Comparison of ENCODE assay signal across 8 cellular contexts in the genomic region with DNA sequence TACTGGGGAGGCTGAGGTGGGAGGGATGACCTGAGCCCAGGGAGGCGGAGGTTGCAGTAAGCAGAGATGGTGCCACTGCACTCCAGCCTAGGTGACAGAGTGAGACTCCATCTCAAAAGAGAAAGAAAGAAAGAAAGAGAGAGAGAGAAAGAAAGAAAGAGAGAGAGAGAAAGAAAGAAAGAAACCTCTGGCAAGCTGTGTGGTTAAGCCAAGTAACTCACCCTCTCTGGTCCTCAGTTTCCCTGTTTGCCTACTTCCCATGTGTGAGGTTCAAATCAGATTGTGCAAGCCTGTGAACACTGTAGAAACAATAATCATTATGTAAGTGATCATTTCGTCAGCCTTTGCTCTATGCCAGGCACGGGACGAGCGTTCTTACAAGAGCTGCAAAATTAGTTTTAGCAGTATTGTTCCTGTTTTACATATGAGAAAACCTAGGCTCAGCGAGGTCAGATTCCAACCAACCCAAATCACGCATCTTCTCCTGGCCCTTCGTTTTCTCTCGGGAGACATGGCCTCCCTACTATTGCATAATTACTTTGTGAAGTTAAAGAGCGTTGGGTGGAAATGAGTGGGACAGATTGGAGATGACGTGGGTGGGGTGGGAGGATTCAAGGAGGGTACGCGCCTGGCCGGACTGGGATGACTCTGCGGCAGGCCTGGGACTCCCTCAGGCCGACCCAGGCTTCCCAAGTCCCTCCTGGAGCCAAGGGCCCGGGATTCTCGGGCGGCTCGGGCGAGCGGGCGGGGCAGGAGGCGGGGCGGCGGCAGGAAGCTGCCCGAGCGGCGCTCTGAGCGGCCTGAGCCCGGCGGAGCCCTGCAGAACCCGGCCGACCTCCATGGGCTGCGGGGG. TPM values are rescaled to one million over a fixed set of nuclear protein-coding genes. Genes with fewer than 3 reads are reported as not detected.
DNase-seq lines count a peak whose midpoint lies in the region; ATAC-seq and TF ChIP-seq lines count a peak whose summit lies in the region.

Gene SNX21 (plus strand): TSS at position 770 of the 853 bp plus-strand sequence. CDS start 121 bp downstream, outside the sequence.

- H2BK15ac ChIP-seq in H9 (ENCODE audit: low read depth, low read length), result no peak within 1 kb of the TSS

- H3K4me3 Mint-ChIP-seq in CD14-positive monocyte (peak within 1 kb of the TSS; percentile 80 to 88), H9 (peak within 1 kb of the TSS; percentile 75 to 88), naive B cell (peak within 1 kb of the TSS; percentile 78 to 95 (median 86))
- H3K4me3 Mint-ChIP-seq in activated naive CD4-positive, alpha-beta T cell treated with anti-CD3 and anti-CD28 coated beads, Interleukin-2, amount 10 ng/mL, durations not matched to agents 7 days and 5 days, result peak within 1 kb of the TSS; percentile 77

- CTCF ChIA-PET in activated naive CD4-positive, alpha-beta T cell treated with anti-CD3 and anti-CD28 coated beads, Interleukin-2, amount 10 ng/mL, durations not matched to agents 7 days and 5 days (lab: Charles Lee), result interaction anchor here (0.7 to 1.8 kb wide), 3 partner anchors 9 to 133 kb away, joined by 3 to 9 read pairs (median 3); partner anchors contain the start of gene SPATA25

- DNase-seq in CD14-positive monocyte (ENCODE audit: low spot score) (peak; percentile 66), H9 (peak; percentile 89), NCI-H526 treated with DMSO at 0.1 percent for 48 hours (lab: John Stamatoyannopoulos, UW) (peak; percentile 60), fibroblast of villous mesenchyme (ENCODE audit: low read depth) (peak; percentile 98), naive B cell (no peak), tibial nerve (ENCODE audit: low spot score in 2 of 2) (peak; percentile 84 to 90), GF-D8 (lab: John Stamatoyannopoulos, UW) (no peak)
- peak; percentile 53 for DNase-seq in activated naive CD4-positive, alpha-beta T cell treated with anti-CD3 and anti-CD28 coated beads, Interleukin-2, amount 10 ng/mL, durations not matched to agents 7 days and 5 days

- H3K9me3 Mint-ChIP-seq in CD14-positive monocyte (peaks cover 0 to 1% (median 0%) of the 10 kb centered on the region in 7 donors), H9 (no peaks in the 10 kb centered on the region), naive B cell (no peaks in the 10 kb centered on the region)
- H3K9me3 Mint-ChIP-seq in activated naive CD4-positive, alpha-beta T cell treated with anti-CD3 and anti-CD28 coated beads, Interleukin-2, amount 10 ng/mL, durations not matched to agents 7 days and 5 days, result no peaks in the 10 kb centered on the region

- no peak within 1 kb of the TSS for H4K8ac ChIP-seq in H9 (replicated peaks; ENCODE audit: insufficient read length, low read depth, low read length)

- H3K9ac ChIP-seq in H9 (ENCODE audit: extremely low read depth, insufficient read length, low read length), result peak within 1 kb of the TSS; percentile 67

- H3K27ac ChIP-seq in H9 (ENCODE audit: insufficient read length, low read depth, low read length) (peak within 1 kb of the TSS; percentile 50), tibial nerve (peak within 1 kb of the TSS; percentile 87 to 97 (median 92))

- no peak within 1 kb of the TSS for H4K91ac ChIP-seq in H9 (ENCODE audit: insufficient read length, low read depth, low read length)

- peak within 1 kb of the TSS; percentile 17 for H2BK12ac ChIP-seq in H9 (ENCODE audit: insufficient read length, low read depth, low read length)

- no peaks in the 10 kb centered on the region for H4K20me1 ChIP-seq in H9 (ENCODE audit: control insufficient read depth, insufficient read depth, insufficient read length)

- H3K4me2 ChIP-seq in H9 (ENCODE audit: insufficient read depth, insufficient read length, low read length), result peak within 1 kb of the TSS; percentile 80

- H3T11ph ChIP-seq in H9 (ENCODE audit: low read length), result no peak within 1 kb of the TSS

- no peaks in the 10 kb centered on the region for H3K79me2 ChIP-seq in H9 (ENCODE audit: insufficient read depth, low read length)

- H3K18ac ChIP-seq in H9 (ENCODE audit: insufficient read length, low read depth, low read length), result peak within 1 kb of the TSS; percentile 87

- TF ChIP-seq CTCF in CD14-positive monocyte (IDR thresholded peaks at IDR 0.05), result no peak
- TF ChIP-seq CTCF in H9 (conservative IDR thresholded peaks at IDR 0.05), result no peak
- TF ChIP-seq CTCF in fibroblast of villous mesenchyme (IDR thresholded peaks at IDR 0.05; ENCODE audit: insufficient read depth, low read depth, low read length), result no peak
- no peak for TF ChIP-seq CTCF in tibial nerve (IDR thresholded peaks at IDR 0.05)

- TF ChIP-seq EP300 in tibial nerve (IDR thresholded peaks at IDR 0.05), result peak; percentile 81 to 96

- peaks cover 0 to 7% (median 0%) of the 10 kb centered on the region in 3 donors for H3K36me3 ChIP-seq in tibial nerve

- peak within 1 kb of the TSS; percentile 58 for H2AFZ ChIP-seq in H9 (ENCODE audit: low read length)

- ATAC-seq in naive B cell (ENCODE audit: low read depth in 2 of 2), result peak; percentile 66 to 69

- H3K27ac Mint-ChIP-seq in CD14-positive monocyte (peak within 1 kb of the TSS; percentile 88 to 97 (median 95)), H9 (peak within 1 kb of the TSS; percentile 65 to 96 (median 93)), naive B cell (peak within 1 kb of the TSS; percentile 2 to 95 (median 61))
- H3K27ac Mint-ChIP-seq in activated naive CD4-positive, alpha-beta T cell treated with anti-CD3 and anti-CD28 coated beads, Interleukin-2, amount 10 ng/mL, durations not matched to agents 7 days and 5 days, result no peak within 1 kb of the TSS

- peak within 1 kb of the TSS; percentile 70 for H2BK120ac ChIP-seq in H9 (ENCODE audit: low read depth, low read length, poor library complexity, severe bottlenecking)

- WGBS in H9 (ENCODE audit: extremely low coverage, insufficient read length, low lambda C conversion rate), result no CpG with 5 or more reads among the region's 35 CpGs
- WGBS in tibial nerve, 2 donors, result 3 to 6% methylated on average over 21 to 34 of the region's 35 CpGs

- H2AK5ac ChIP-seq in H9 (ENCODE audit: insufficient read length, low read length), result no peak within 1 kb of the TSS

- peak within 1 kb of the TSS; percentile 12 for H4K5ac ChIP-seq in H9 (ENCODE audit: insufficient read length, low read depth, low read length)

- H3K36me3 Mint-ChIP-seq in CD14-positive monocyte (peaks cover 9 to 26% of the 10 kb centered on the region in 2 donors), H9 (ENCODE audit: insufficient read depth in 1 of 3, low read depth in 3 of 3) (peaks cover 2 to 26% (median 24%) of the 10 kb centered on the region in 3 experiments; a peak in 6 of 7 replicates), naive B cell (no peaks in the 10 kb centered on the region)
- no peaks in the 10 kb centered on the region for H3K36me3 Mint-ChIP-seq in activated naive CD4-positive, alpha-beta T cell treated with anti-CD3 and anti-CD28 coated beads, Interleukin-2, amount 10 ng/mL, durations not matched to agents 7 days and 5 days

- peak within 1 kb of the TSS; percentile 78 for H3K14ac ChIP-seq in H9 (ENCODE audit: insufficient read depth, low read length)

- no peak within 1 kb of the TSS for H3K4ac ChIP-seq in H9 (ENCODE audit: low read depth, low read length)

- H3K79me1 ChIP-seq in H9 (ENCODE audit: insufficient read depth, low read depth, low read length, poor library complexity, severe bottlenecking), result peaks cover 5% of the 10 kb centered on the region

- H3K4me3 ChIP-seq in fibroblast of villous mesenchyme (ENCODE audit: low read depth, low read length) (peak within 1 kb of the TSS; percentile 74), tibial nerve (peak within 1 kb of the TSS; percentile 62 to 81 (median 71))

- H3K9me3 ChIP-seq in H9 (ENCODE audit: control insufficient read depth, low read depth, low read length), result no peaks in the 10 kb centered on the region
- no peaks in the 10 kb centered on the region for H3K9me3 ChIP-seq in tibial nerve

- H2BK20ac ChIP-seq in H9 (ENCODE audit: low read depth, low read length, poor library complexity, severe bottlenecking), result no peak within 1 kb of the TSS

- no peak within 1 kb of the TSS for H3K23ac ChIP-seq in H9 (ENCODE audit: insufficient read length, low read depth, low read length)

- no peak for TF ChIP-seq POLR2A in tibial nerve (IDR thresholded peaks at IDR 0.05)

- intact Hi-C loops in CD14-positive monocyte (cut with micrococcal nuclease), result no loop called here

- H2BK5ac ChIP-seq in H9 (ENCODE audit: insufficient read length, low read length), result no peak within 1 kb of the TSS

- H3K4me1 Mint-ChIP-seq in CD14-positive monocyte, result peaks cover 56% of the 10 kb centered on the region
- peaks cover 23 to 28% of the 10 kb centered on the region in 2 experiments for H3K4me1 Mint-ChIP-seq in H9
- peaks cover 17% of the 10 kb centered on the region for H3K4me1 Mint-ChIP-seq in activated naive CD4-positive, alpha-beta T cell treated with anti-CD3 and anti-CD28 coated beads, Interleukin-2, amount 10 ng/mL, durations not matched to agents 7 days and 5 days
- H3K4me1 Mint-ChIP-seq in naive B cell, result peaks cover 9 to 15% (median 13%) of the 10 kb centered on the region in 3 donors

- H3K4me1 ChIP-seq in H9 (ENCODE audit: insufficient read depth, low read length), result peaks cover 4% of the 10 kb centered on the region; the same call in 1 of the 2 replicates
- peaks cover 0 to 62% (median 13%) of the 10 kb centered on the region in 4 donors for H3K4me1 ChIP-seq in tibial nerve

- no peak within 1 kb of the TSS for H3K56ac ChIP-seq in H9 (ENCODE audit: insufficient read length, low read depth, low read length)

- H3K27me3 ChIP-seq in H9 (ENCODE audit: insufficient read depth, low read length) (no peaks in the 10 kb centered on the region), tibial nerve (no peaks in the 10 kb centered on the region)

- peaks cover 9% of the 10 kb centered on the region for H3K23me2 ChIP-seq in H9 (ENCODE audit: insufficient read length, low read depth, low read length, poor library complexity, severe bottlenecking)

- H3K27me3 Mint-ChIP-seq in CD14-positive monocyte (ENCODE audit: low read depth in 3 of 3) (no peaks in the 10 kb centered on the region), H9 (ENCODE audit: low read depth) (no peaks in the 10 kb centered on the region), naive B cell (peaks cover 0 to 9% (median 0%) of the 10 kb centered on the region in 3 donors)
- peaks cover 26% of the 10 kb centered on the region for H3K27me3 Mint-ChIP-seq in activated naive CD4-positive, alpha-beta T cell treated with anti-CD3 and anti-CD28 coated beads, Interleukin-2, amount 10 ng/mL, durations not matched to agents 7 days and 5 days

RNA-seq across cellular contexts. Expression of gene SNX21, which starts in this region (rescaled TPM):
- polyA plus RNA-seq in CD14-positive monocyte (10 to 100 TPM; 11.2 to 12.7 TPM), naive B cell (ENCODE audit: low read depth in 6 of 6) (1 to 10 TPM in 3 of 6 donors, under 1 TPM in 2, not detected in 1; 0.45 to 1.9 (median 1.1) TPM)
- total RNA-seq in H9 (2021) (18.9 and 20.5 TPM in 2 replicates), fibroblast of villous mesenchyme (50.5 and 60.9 TPM in 2 replicates), tibial nerve (100 to 1,000 TPM; 177 to 389 (median 240) TPM)

Comparison
In these comparisons a context has a peak if more than half of its experiments do, and no peak if none do; other contexts are left out.
1. RNA of gene SNX21 (polyA plus RNA-seq): 11.2 to 12.7 TPM in CD14-positive monocyte; 0.45 to 1.9 TPM in naive B cell; every median in the first group is over 4 times any median in the second.
2. DNase-seq: peak in CD14-positive monocyte (single experiment), H9 (single experiment), NCI-H526 treated with DMSO at 0.1 percent for 48 hours (single experiment), activated naive CD4-positive, alpha-beta T cell treated with anti-CD3 and anti-CD28 coated beads, Interleukin-2, amount 10 ng/mL, durations not matched to agents 7 days and 5 days (single experiment), fibroblast of villous mesenchyme (single experiment) and tibial nerve (2 of 2); none in naive B cell (single experiment) and GF-D8 (single experiment).
3. Peak in every context shown above with its lines, with median percentiles within 50 percentile points of each other: H3K4me3 Mint-ChIP-seq.